Comparison of ENCODE assay signal across 8 cellular contexts in the genomic region with DNA sequence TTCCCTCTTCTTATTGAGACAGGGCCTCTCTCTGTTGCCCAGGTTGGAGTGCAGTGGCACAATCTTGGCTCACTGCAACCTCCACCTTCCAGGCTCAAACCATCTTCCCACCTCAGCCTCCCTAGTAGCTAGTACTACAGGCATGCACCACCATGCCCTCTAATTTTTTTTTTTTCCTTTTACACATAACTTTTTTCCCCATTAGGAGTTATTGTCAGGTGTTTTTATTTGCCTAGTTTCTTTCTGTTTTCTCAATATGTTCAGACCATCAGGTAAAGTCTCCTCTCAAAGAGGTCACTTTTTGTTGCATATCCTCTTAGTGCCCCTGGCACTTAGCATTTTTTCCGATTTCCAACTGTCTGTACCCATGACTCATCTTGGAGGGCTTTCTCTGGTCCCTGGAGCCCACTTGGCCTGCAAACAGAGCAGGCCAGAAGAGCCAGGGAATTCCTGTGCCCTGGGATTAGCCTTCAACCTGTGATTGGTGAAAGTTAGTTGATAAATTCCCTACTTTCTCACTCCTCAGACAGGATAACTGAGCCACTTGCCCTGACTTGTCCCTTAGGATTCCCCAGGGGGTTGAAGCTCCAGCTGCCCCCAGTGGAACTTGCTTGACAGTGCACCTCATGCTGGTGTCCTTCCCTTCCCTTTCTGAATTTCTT. TPM values are rescaled to one million over a fixed set of nuclear protein-coding genes. Genes with fewer than 3 reads are reported as not detected.
DNase-seq lines count a peak whose midpoint lies in the region; ATAC-seq, FAIRE-seq and TF ChIP-seq lines count a peak whose summit lies in the region.

No MANE protein-coding gene starts in this region.

- H3K27ac ChIP-seq in gastrocnemius medialis = no peak overlapping the region

- H3K4me3 Mint-ChIP-seq in activated T-cell treated with anti-CD3 and anti-CD28 coated beads, Interleukin-2, amount 50 U/mL, for 4 hours = peak overlapping the region; percentile 95

- H3K27me3 Mint-ChIP-seq in activated T-cell treated with anti-CD3 and anti-CD28 coated beads, Interleukin-2, amount 50 U/mL, for 4 hours (ENCODE audit: low read depth) = no peaks in the 10 kb centered on the region

- intact Hi-C loops in head of caudate nucleus (cut with DNase I) (no loop called here), gastrocnemius medialis (cut with DNase I; ENCODE audit: low total_unique reads) (loop anchor here (5.0 kb wide), 2 partner anchors 145 to 320 kb away; a partner anchor contains a TSS)

- H3K4me3 ChIP-seq in gastrocnemius medialis = no peak overlapping the region

- peak; percentile 96 for FAIRE-seq in D721Med (lab: Jason Lieb, UNC)

- ATAC-seq in GM19035 (IDR thresholded peaks at IDR 0.05; ENCODE audit: unreplicated experiment) = peak; percentile 48
- peak; percentile 47 for ATAC-seq in HG03135 (IDR thresholded peaks at IDR 0.05; ENCODE audit: unreplicated experiment)
- no peak for ATAC-seq in activated T-cell treated with anti-CD3 and anti-CD28 coated beads, Interleukin-2, amount 50 U/mL, for 4 hours
- ATAC-seq in gastrocnemius medialis = peak in 1 of 2 donors; percentile 26

- H3K36me3 Mint-ChIP-seq in activated T-cell treated with anti-CD3 and anti-CD28 coated beads, Interleukin-2, amount 50 U/mL, for 4 hours (ENCODE audit: insufficient read depth) = peaks cover 14% of the 10 kb centered on the region

- no peak for TF ChIP-seq POLR2A in gastrocnemius medialis (IDR thresholded peaks at IDR 0.05)

- DNase-seq in D721Med (ENCODE audit: insufficient read length, low spot score) (peak; percentile 60), NCI-H460 (ENCODE audit: extremely low read depth, low read depth) (peak; percentile 82), head of caudate nucleus (peak in 37 of 42 donors; percentile 11 to 79 (median 41)), gastrocnemius medialis (peak in 1 of 2 donors; percentile 37), GM19240 (ENCODE audit: insufficient read length, low spot score) (no peak)
- peak; percentile 10 for DNase-seq in activated T-cell treated with anti-CD3 and anti-CD28 coated beads, Interleukin-2, amount 50 U/mL, for 4 hours

- H3K4me1 Mint-ChIP-seq in activated T-cell treated with anti-CD3 and anti-CD28 coated beads, Interleukin-2, amount 50 U/mL, for 4 hours (ENCODE audit: low read depth) = peaks cover 31% of the 10 kb centered on the region

- H3K4me1 ChIP-seq in gastrocnemius medialis = peaks cover 19 to 27% of the 10 kb centered on the region in 2 donors

- H3K36me3 ChIP-seq in gastrocnemius medialis = peaks cover 0 to 12% of the 10 kb centered on the region in 2 donors

- no peaks in the 10 kb centered on the region for H3K27me3 ChIP-seq in gastrocnemius medialis

- no peaks in the 10 kb centered on the region for H3K9me3 ChIP-seq in gastrocnemius medialis

- peak; percentile 81 for TF ChIP-seq CTCF in D721Med (IDR thresholded peaks at IDR 0.05; ENCODE audit: insufficient read depth, missing control alignments)
- peak; percentile 18 to 67 (median 55) for TF ChIP-seq CTCF in gastrocnemius medialis (IDR thresholded peaks at IDR 0.05 in 4 of 5, conservative IDR thresholded peaks at IDR 0.05 in 1 of 5)

- peaks cover 2% of the 10 kb centered on the region for H3K9me3 Mint-ChIP-seq in activated T-cell treated with anti-CD3 and anti-CD28 coated beads, Interleukin-2, amount 50 U/mL, for 4 hours

- in situ Hi-C loops in gastrocnemius medialis (cut with MboI; ENCODE audit: low sequenced_read_pairs in 4 of 4) = loop anchor here in 2 of 4 donors (25.0 kb wide), 1 partner anchor 315 kb away; a partner anchor contains a TSS

RNA-seq across cellular contexts. Expression of a gene that starts 2.2 kb away (rescaled TPM):
- 101 TPM in 2 replicates for total RNA-seq in NCI-H460 (2014; rRNA removed; shearing (Covaris generic))
- 49.6 and 70.6 TPM in 2 replicates for polyA plus RNA-seq in NCI-H460 (2014; cell fraction: nucleus; rRNA removed)
- total RNA-seq in activated T-cell treated with anti-CD3 and anti-CD28 coated beads, Interleukin-2, amount 50 U/mL, for 4 hours = 10 to 100 TPM; 16.9 to 19.8 (median 18.3) TPM
- total RNA-seq in gastrocnemius medialis = 10 to 100 TPM; 20.5 to 33.7 (median 24.2) TPM

Comparison
In these comparisons a context has a peak if more than half of its experiments do, and no peak if none do; other contexts are left out.
1. ATAC-seq: peak in GM19035 (single experiment) and HG03135 (single experiment); none in activated T-cell treated with anti-CD3 and anti-CD28 coated beads, Interleukin-2, amount 50 U/mL, for 4 hours (0 of 2).